21 cellular contexts compared by ENCODE assay signal in genomic region chr6:70124443-70124842, GRCh38.
"Had no signal": no experiment of that assay in that cellular context is flagged by ENCODE, and none has a peak within 500 bp of the region (broad histone marks: within the 10 kb centered on the region; RNA-seq: fewer than 3 reads in every experiment).

No MANE protein-coding gene starts in this region.

- H3K36me3 ChIP-seq: adrenal gland, breast epithelium, gastrocnemius medialis, tibial artery had no signal

- H3K9me3 ChIP-seq: adrenal gland, breast epithelium, gastrocnemius medialis, mucosa of descending colon, tibial artery had no signal

- DNase-seq: activated B cell treated with CpG ODN at 0.5 μM for 24 hours; activated CD4-positive, alpha-beta memory T cell treated with anti-CD3 and anti-CD28 coated beads for 36 hours; activated CD4-positive, alpha-beta T cell treated with anti-CD3 and anti-CD28 coated beads for 4 hours; activated gamma-delta T cell treated with Interleukin-2 at 50 U/mL for 16 hours; activated T-cell treated with anti-CD3 and anti-CD28 coated beads for 4 hours; adrenal gland; erythroblast; gastrocnemius medialis; head of caudate nucleus; naive thymus-derived CD4-positive, alpha-beta T cell; stimulated activated CD4-positive, alpha-beta T cell treated with anti-CD3 and anti-CD28 coated beads, Interleukin-2, amount 100 ng/mL, for 24 hours; stimulated activated naive CD8-positive, alpha-beta T cell treated with anti-CD3 and anti-CD28 coated beads, Interleukin-15, Interleukin-2, amounts not matched to agents 100 U/mL and 50 U/mL, for 24 hours; substantia nigra; tibial artery had no signal

- H3K27me3 ChIP-seq: adrenal gland, breast epithelium, gastrocnemius medialis, tibial artery had no signal

- H3K4me1 Mint-ChIP-seq: activated B cell treated with CpG ODN at 0.5 μM for 24 hours; memory B cell; naive thymus-derived CD4-positive, alpha-beta T cell had no signal

- H3K4me3 Mint-ChIP-seq: activated B cell treated with CpG ODN at 0.5 μM for 24 hours; activated CD4-positive, alpha-beta memory T cell treated with anti-CD3 and anti-CD28 coated beads for 36 hours; activated T-helper 1 cell treated with anti-CD3 and anti-CD28 coated beads, Interleukin-12 subunit alpha, Interleukin-12 subunit beta, Interleukin-2, Interleukin-4 antibody, amounts not matched to agents 30 ng/mL and 10 ng/mL and 1 ng/mL, durations not matched to agents 14 hours and 24 hours and 36 hours; memory B cell; naive thymus-derived CD4-positive, alpha-beta T cell; T-helper 2 cell treated with Interferon-gamma antibody and Interleukin-4, amounts not matched to agents 5 μg/mL and 100 μg/mL, for 36 hours had no signal

- H3K27ac ChIP-seq: adrenal gland, breast epithelium, coronary artery, gastrocnemius medialis, tibial artery had no signal

- ATAC-seq: activated naive CD4-positive, alpha-beta T cell treated with anti-CD3 and anti-CD28 coated beads, Interleukin-2, amount 50 U/mL, for 72 hours; gastrocnemius medialis; naive thymus-derived CD4-positive, alpha-beta T cell; stimulated activated naive CD8-positive, alpha-beta T cell treated with anti-CD3 and anti-CD28 coated beads, Interleukin-15, Interleukin-2, amounts not matched to agents 100 U/mL and 50 U/mL, for 24 hours had no signal

- H3K27me3 Mint-ChIP-seq: activated B cell treated with CpG ODN at 0.5 μM for 24 hours, memory B cell had no signal

- H3K4me1 ChIP-seq: adrenal gland, breast epithelium, gastrocnemius medialis, tibial artery had no signal

- H3K9me3 Mint-ChIP-seq: activated CD4-positive, alpha-beta memory T cell treated with anti-CD3 and anti-CD28 coated beads for 36 hours; activated naive CD4-positive, alpha-beta T cell treated with anti-CD3 and anti-CD28 coated beads, Interleukin-2, amount 50 U/mL, for 72 hours; activated T-helper 1 cell treated with anti-CD3 and anti-CD28 coated beads, Interleukin-12 subunit alpha, Interleukin-12 subunit beta, Interleukin-2, Interleukin-4 antibody, amounts not matched to agents 30 ng/mL and 10 ng/mL and 1 ng/mL, durations not matched to agents 14 hours and 24 hours and 36 hours; memory B cell; T-helper 2 cell treated with Interferon-gamma antibody and Interleukin-4, amounts not matched to agents 5 μg/mL and 100 μg/mL, for 36 hours had no signal

- H3K27ac Mint-ChIP-seq: activated B cell treated with CpG ODN at 0.5 μM for 24 hours; activated CD4-positive, alpha-beta memory T cell treated with anti-CD3 and anti-CD28 coated beads for 36 hours; activated naive CD4-positive, alpha-beta T cell treated with anti-CD3 and anti-CD28 coated beads, Interleukin-2, amount 50 U/mL, for 72 hours; activated T-helper 1 cell treated with anti-CD3 and anti-CD28 coated beads, Interleukin-12 subunit alpha, Interleukin-12 subunit beta, Interleukin-2, Interleukin-4 antibody, amounts not matched to agents 30 ng/mL and 10 ng/mL and 1 ng/mL, durations not matched to agents 14 hours and 24 hours and 36 hours; memory B cell; naive thymus-derived CD4-positive, alpha-beta T cell; T-helper 2 cell treated with Interferon-gamma antibody and Interleukin-4, amounts not matched to agents 5 μg/mL and 100 μg/mL, for 36 hours had no signal

- H3K36me3 Mint-ChIP-seq: activated CD4-positive, alpha-beta memory T cell treated with anti-CD3 and anti-CD28 coated beads for 36 hours; activated naive CD4-positive, alpha-beta T cell treated with anti-CD3 and anti-CD28 coated beads, Interleukin-2, amount 50 U/mL, for 72 hours; naive thymus-derived CD4-positive, alpha-beta T cell had no signal

- H3K4me3 ChIP-seq: adrenal gland, breast epithelium, coronary artery, gastrocnemius medialis, mucosa of descending colon, tibial artery had no signal
